ENCODE assay signal across 9 cellular contexts in the genomic region with DNA sequence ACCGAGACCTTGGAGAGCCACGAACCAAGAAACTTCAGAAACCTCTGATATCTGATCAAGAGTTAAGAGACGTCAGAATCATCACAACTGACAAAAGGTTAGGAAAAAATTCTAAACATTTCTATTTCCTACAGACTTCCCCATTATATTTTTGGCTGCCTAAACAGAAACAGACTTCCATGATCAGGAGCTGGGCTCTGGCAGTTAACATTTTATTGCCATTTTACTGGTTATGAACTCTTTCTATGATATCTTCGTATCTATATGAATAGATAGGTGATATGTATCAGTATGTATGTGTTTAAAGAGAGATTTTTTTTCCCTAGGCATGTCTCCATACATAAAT. TPM values are rescaled to one million over a fixed set of nuclear protein-coding genes. Genes with fewer than 3 reads are reported as not detected.
DNase-seq lines count a peak whose midpoint lies in the region; ATAC-seq and TF ChIP-seq lines count a peak whose summit lies in the region.
"Had no signal": no experiment of that assay in that cellular context is flagged by ENCODE, and none has a peak within 500 bp of the region (broad histone marks: within the 10 kb centered on the region; RNA-seq: fewer than 3 reads in every experiment).

No MANE protein-coding gene starts in this region.

- H3K4me1 Mint-ChIP-seq in CD8-positive, alpha-beta memory T cell, result peaks cover 9 to 16% (median 16%) of the 10 kb centered on the region in 3 donors
- no peaks in the 10 kb centered on the region for H3K4me1 Mint-ChIP-seq in activated T-helper 17 cell treated with anti-CD3 and anti-CD28 coated beads, Interleukin-2, amount 50 U/mL, for 72 hours

- no peak overlapping the region for H3K4me3 ChIP-seq in CD8-positive, alpha-beta memory T cell (ENCODE audit: low read length)
- H3K4me3 ChIP-seq in mesendoderm (ENCODE audit: low read length) (no peak overlapping the region), Peyer's patch (peak overlapping the region in 2 of 4 donors; percentile 36 to 45)

- peak overlapping the region in 5 of 7 donors; percentile 50 to 80 (median 57) for H3K4me3 Mint-ChIP-seq in CD8-positive, alpha-beta memory T cell
- peak overlapping the region; percentile 42 for H3K4me3 Mint-ChIP-seq in activated T-helper 17 cell treated with anti-CD3 and anti-CD28 coated beads, Interleukin-2, amount 50 U/mL, for 72 hours

- no peaks in the 10 kb centered on the region for H3K9me3 ChIP-seq in CD8-positive, alpha-beta memory T cell (ENCODE audit: low read length)
- H3K9me3 ChIP-seq in Peyer's patch, result no peaks in the 10 kb centered on the region

- CTCF ChIA-PET in CD8-positive, alpha-beta memory T cell (lab: Charles Lee), result interaction anchor here (0.6 to 2.2 kb wide), 6 partner anchors 11 to 1830 kb away, joined by 3 to 10 read pairs (median 4); no protein-coding TSS in a partner anchor

- no peak overlapping the region for H3K18ac ChIP-seq in mesendoderm (ENCODE audit: low read length)

- WGBS in mesendoderm (ENCODE audit: extremely low coverage, insufficient coverage, low lambda C conversion rate), result no CpG with 5 or more reads among the region's 4 CpGs

- no peaks in the 10 kb centered on the region for H3K36me3 Mint-ChIP-seq in CD8-positive, alpha-beta memory T cell
- no peaks in the 10 kb centered on the region for H3K36me3 Mint-ChIP-seq in activated T-helper 17 cell treated with anti-CD3 and anti-CD28 coated beads, Interleukin-2, amount 50 U/mL, for 72 hours (ENCODE audit: low read depth)

- no peaks in the 10 kb centered on the region for H3K79me2 ChIP-seq in mesendoderm (ENCODE audit: control insufficient read depth, insufficient read depth, low read length)

- no peak for TF ChIP-seq CTCF in Peyer's patch (IDR thresholded peaks at IDR 0.05)

- no peaks in the 10 kb centered on the region for H3K9me3 Mint-ChIP-seq in CD8-positive, alpha-beta memory T cell
- no peaks in the 10 kb centered on the region for H3K9me3 Mint-ChIP-seq in activated T-helper 17 cell treated with anti-CD3 and anti-CD28 coated beads, Interleukin-2, amount 50 U/mL, for 72 hours
- H3K9me3 Mint-ChIP-seq: T-helper 1 cell treated with Interleukin-12 subunit alpha and Interleukin-12 subunit beta and Interleukin-4 antibody, amounts not matched to agents 30 μg/mL and 1 μg/mL, for 36 hours had no signal

- no peak overlapping the region for H3K4me2 ChIP-seq in mesendoderm (ENCODE audit: low read length)

- no peak overlapping the region for H3K27ac Mint-ChIP-seq in CD8-positive, alpha-beta memory T cell
- no peak overlapping the region for H3K27ac Mint-ChIP-seq in activated T-helper 17 cell treated with anti-CD3 and anti-CD28 coated beads, Interleukin-2, amount 50 U/mL, for 72 hours
- H3K27ac Mint-ChIP-seq: T-helper 1 cell treated with Interleukin-12 subunit alpha and Interleukin-12 subunit beta and Interleukin-4 antibody, amounts not matched to agents 30 μg/mL and 1 μg/mL, for 36 hours had no signal

- no peak overlapping the region for H3K56ac ChIP-seq in mesendoderm (ENCODE audit: low read length)

- no peak overlapping the region for H2AK5ac ChIP-seq in mesendoderm (ENCODE audit: low read length)

- peaks cover 8 to 36% of the 10 kb centered on the region in 2 donors for H3K27me3 Mint-ChIP-seq in CD8-positive, alpha-beta memory T cell
- H3K27me3 Mint-ChIP-seq in activated T-helper 17 cell treated with anti-CD3 and anti-CD28 coated beads, Interleukin-2, amount 50 U/mL, for 72 hours, result peaks cover 12% of the 10 kb centered on the region

- no peak overlapping the region for H2BK120ac ChIP-seq in mesendoderm (ENCODE audit: low read depth, low read length)

- no peak for TF ChIP-seq POLR2A in Peyer's patch (IDR thresholded peaks at IDR 0.05)

- POLR2A ChIA-PET in CD8-positive, alpha-beta memory T cell (lab: Charles Lee), result no interaction called here

- H3K23ac ChIP-seq in mesendoderm (ENCODE audit: low read length), result no peak overlapping the region

- no peak overlapping the region for H3K9ac ChIP-seq in mesendoderm (ENCODE audit: low read length)

- H2BK5ac ChIP-seq in mesendoderm (ENCODE audit: low read length), result no peak overlapping the region

- no peaks in the 10 kb centered on the region for H3K79me1 ChIP-seq in mesendoderm (ENCODE audit: low read length)

- no peak overlapping the region for H2BK15ac ChIP-seq in mesendoderm (replicated peaks; ENCODE audit: low read depth)

- no peak overlapping the region for H3K4ac ChIP-seq in mesendoderm (ENCODE audit: low read depth, low read length)

- peaks cover 5% of the 10 kb centered on the region for H3K4me1 ChIP-seq in CD8-positive, alpha-beta memory T cell (ENCODE audit: insufficient read depth, low read length)
- H3K4me1 ChIP-seq in mesendoderm (ENCODE audit: control insufficient read depth, low read depth, low read length) (no peaks in the 10 kb centered on the region), Peyer's patch (peaks cover 0 to 7% (median 0%) of the 10 kb centered on the region in 4 donors)

- H3K27ac ChIP-seq in CD8-positive, alpha-beta memory T cell (ENCODE audit: low read depth, low read length), result no peak overlapping the region
- H3K27ac ChIP-seq in mesendoderm (ENCODE audit: low read depth, low read length) (no peak overlapping the region), Peyer's patch (no peak overlapping the region)

- no peaks in the 10 kb centered on the region for H3K36me3 ChIP-seq in CD8-positive, alpha-beta memory T cell (ENCODE audit: insufficient read depth, low read length)
- H3K36me3 ChIP-seq in mesendoderm (ENCODE audit: control insufficient read depth, insufficient read depth, low read length) (no peaks in the 10 kb centered on the region), Peyer's patch (no peaks in the 10 kb centered on the region)

- no peaks in the 10 kb centered on the region for H3K27me3 ChIP-seq in CD8-positive, alpha-beta memory T cell (ENCODE audit: insufficient read depth, low read length, poor library complexity, severe bottlenecking)
- no peaks in the 10 kb centered on the region for H3K27me3 ChIP-seq in mesendoderm (ENCODE audit: insufficient read depth, low read length, poor library complexity)
- H3K27me3 ChIP-seq in Peyer's patch, result no peaks in the 10 kb centered on the region

- peak; percentile 14 for ATAC-seq in HG02642 (IDR thresholded peaks at IDR 0.05; ENCODE audit: poor library complexity, unreplicated experiment)
- no peak for ATAC-seq in activated T-helper 17 cell treated with anti-CD3 and anti-CD28 coated beads, Interleukin-2, amount 50 U/mL, for 72 hours (replicated peaks)

- peak overlapping the region; percentile 39 for H4K8ac ChIP-seq in mesendoderm (ENCODE audit: low read depth, low read length)

- no peak for DNase-seq in CD8-positive, alpha-beta memory T cell
- DNase-seq in mesendoderm (no peak), NCI-H82 treated with DMSO at 0.1 percent for 48 hours (lab: John Stamatoyannopoulos, UW; ENCODE audit: unreplicated experiment) (no peak), Peyer's patch (no peak), 8988T (no peak)
- DNase-seq in NK-92 treated with Interleukin-12 subunit alpha and Interleukin-12 subunit beta, amount 100 ng/mL, for 24 hours (lab: John Stamatoyannopoulos, UW), result no peak

- H4K5ac ChIP-seq in mesendoderm (ENCODE audit: low read length), result no peak overlapping the region

RNA-seq across cellular contexts. Expression of gene PPP1R1C, which starts 31.1 kb away (rescaled TPM):
- total RNA-seq in CD8-positive, alpha-beta memory T cell, result not detected
- polyA plus RNA-seq in CD8-positive, alpha-beta memory T cell, result not detected
- total RNA-seq in activated T-helper 17 cell treated with anti-CD3 and anti-CD28 coated beads, Interleukin-2, amount 50 U/mL, for 72 hours, result not detected
- 3.0 TPM for polyA plus RNA-seq in mesendoderm (2013, experiment 1 of 2)
- 2.5 TPM for polyA plus RNA-seq in mesendoderm (2013, experiment 2 of 2)
- total RNA-seq in Peyer's patch, result not detected
